Comparison of ENCODE assay signal across 1 cellular context in the genomic region with DNA sequence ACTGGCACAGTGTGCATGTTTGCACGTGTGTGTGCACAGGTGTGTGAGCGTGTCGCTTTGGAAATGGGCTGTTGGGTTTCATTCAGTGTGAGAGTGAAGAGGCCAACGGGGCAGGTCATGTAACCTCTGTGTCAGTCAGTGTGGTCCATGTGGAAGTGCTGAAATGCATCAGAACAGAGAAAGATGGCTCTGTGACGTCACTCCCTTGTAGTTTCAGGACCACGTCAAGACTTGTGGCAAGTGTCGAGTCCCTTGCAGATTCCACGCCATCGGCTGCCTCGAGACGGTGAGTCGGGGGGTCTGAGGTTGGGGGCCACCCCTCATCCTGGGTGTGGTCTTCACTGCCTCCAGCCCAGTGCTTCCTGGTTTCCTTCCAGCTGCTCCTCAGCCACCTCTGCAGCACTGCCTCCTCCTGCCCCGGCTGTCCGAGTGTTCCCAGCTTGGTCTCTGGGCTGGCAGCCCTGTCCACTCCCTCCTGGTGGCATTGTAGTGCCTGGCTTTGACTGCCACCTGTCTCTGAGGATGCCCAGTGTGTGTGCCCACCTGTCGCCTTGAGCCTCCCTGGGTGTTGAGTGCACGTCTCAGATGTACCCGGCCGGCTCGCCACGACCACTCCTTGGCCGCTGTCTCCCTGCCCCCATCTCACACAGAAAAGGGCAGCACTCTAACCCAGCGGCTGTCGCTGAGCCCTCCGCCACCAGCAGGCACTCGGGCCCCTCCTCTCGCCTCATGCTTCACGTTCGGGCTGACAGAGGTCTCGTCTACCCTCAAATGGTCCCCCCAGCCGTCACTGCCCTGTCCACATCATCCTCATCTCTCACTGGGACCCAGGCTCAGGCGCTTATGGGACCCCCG.
TF ChIP-seq lines count a peak whose summit lies in the region.

No MANE protein-coding gene starts in this region.

TF ChIP-seq in H1, 55 proteins besides CTCF, POLR2A, EP300 and RAD21:
- TF ChIP-seq CTBP2 (IDR thresholded peaks at IDR 0.05; ENCODE audit: borderline replicate concordance, insufficient read depth, insufficient read length, low read length), result no peak
- TF ChIP-seq SIN3A (conservative IDR thresholded peaks at IDR 0.05 in 1 of 2, IDR thresholded peaks at IDR 0.05 in 1 of 2; ENCODE audit: low read depth in 1 of 2, low read length in 2 of 2), result no peak
- TF ChIP-seq CHD1 (IDR thresholded peaks at IDR 0.05; ENCODE audit: low read depth, low read length), result no peak
- no peak for TF ChIP-seq TEAD4 (IDR thresholded peaks at IDR 0.05; ENCODE audit: low read depth, low read length)
- TF ChIP-seq HDAC6 (IDR thresholded peaks at IDR 0.05; ENCODE audit: low read depth, low read length), result no peak
- TF ChIP-seq EGR1 (IDR thresholded peaks at IDR 0.05; ENCODE audit: borderline replicate concordance, low read depth, low read length), result no peak
- TF ChIP-seq TBP (IDR thresholded peaks at IDR 0.05; ENCODE audit: low read depth, low read length), result no peak
- TF ChIP-seq SP2 (IDR thresholded peaks at IDR 0.05; ENCODE audit: low read length), result no peak
- TF ChIP-seq TAF1 (IDR thresholded peaks at IDR 0.05; ENCODE audit: low read depth, low read length), result no peak
- TF ChIP-seq KDM1A (IDR thresholded peaks at IDR 0.05; ENCODE audit: borderline replicate concordance, low read length), result no peak
- TF ChIP-seq POLR2AphosphoS5 (IDR thresholded peaks at IDR 0.05; ENCODE audit: low read depth, low read length), result no peak
- TF ChIP-seq RFX5 (IDR thresholded peaks at IDR 0.05; ENCODE audit: borderline replicate concordance, low read depth, low read length), result no peak
- no peak for TF ChIP-seq CBX8 (IDR thresholded peaks at IDR 0.05; ENCODE audit: borderline replicate concordance, low read depth, low read length)
- no peak for TF ChIP-seq JUN (IDR thresholded peaks at IDR 0.05; ENCODE audit: low read depth, low read length)
